In genomic region chr1:97417661-97418060, GRCh38 we compare ENCODE assay signal across 34 cellular contexts.
"Had no signal": no experiment of that assay in that cellular context is flagged by ENCODE, and none has a peak within 500 bp of the region (broad histone marks: within the 10 kb centered on the region; RNA-seq: fewer than 3 reads in every experiment).

No MANE protein-coding gene starts in this region.

- FAIRE-seq: astrocyte, bronchial epithelial cell had no signal

- H3K9me3 ChIP-seq: adrenal gland, ascending aorta, body of pancreas, breast epithelium had no signal

- H3K36me3 ChIP-seq: adrenal gland, ascending aorta, brain microvascular endothelial cell, breast epithelium, cardiac muscle cell had no signal

- H3K27ac ChIP-seq: adrenal gland, ascending aorta, body of pancreas, brain microvascular endothelial cell, breast epithelium, cardiac muscle cell had no signal

- H3K27me3 ChIP-seq: adrenal gland, ascending aorta, body of pancreas, brain microvascular endothelial cell, breast epithelium, cardiac muscle cell had no signal

- DNase-seq: activated effector memory CD4-positive, alpha-beta T cell treated with anti-CD3 and anti-CD28 coated beads, Interleukin-2, amount 50 U/mL, for 16 hours; activated effector memory CD4-positive, alpha-beta T cell treated with Interleukin-2 at 50 U/mL for 16 hours; activated gamma-delta T cell; activated gamma-delta T cell treated with Interleukin-2 at 50 U/mL for 16 hours; activated naive CD4-positive, alpha-beta T cell; activated naive CD4-positive, alpha-beta T cell treated with anti-CD3 and anti-CD28 coated beads for 36 hours; activated naive CD4-positive, alpha-beta T cell treated with anti-CD3 and anti-CD28 coated beads, Interleukin-2, amount 10 ng/mL, durations not matched to agents 7 days and 5 days; activated naive CD4-positive, alpha-beta T cell treated with anti-CD3 and anti-CD28 coated beads, Interleukin-2, amount 50 U/mL, for 16 hours; activated naive CD4-positive, alpha-beta T cell treated with Interleukin-2 at 50 U/mL for 16 hours; activated naive CD8-positive, alpha-beta T cell treated with anti-CD3 and anti-CD28 coated beads for 36 hours; activated naive CD8-positive, alpha-beta T cell treated with anti-CD3 and anti-CD28 coated beads, Interleukin-2, amount 10 ng/mL, durations not matched to agents 7 days and 5 days; activated naive CD8-positive, alpha-beta T cell treated with anti-CD3 and anti-CD28 coated beads, Interleukin-2, amount 50 U/mL, for 24 hours; activated T-cell treated with anti-CD3 and anti-CD28 coated beads, Interleukin-2, amount 50 U/mL, for 1 hour; activated T-cell treated with anti-CD3 and anti-CD28 coated beads, Interleukin-2, amount 50 U/mL, for 24 hours; activated T-cell treated with anti-CD3 and anti-CD28 coated beads, Interleukin-2, amount 50 U/mL, for 4 hours; activated T-cell treated with anti-CD3 and anti-CD28 coated beads, Interleukin-2, amount 50 U/mL, for 48 hours; activated T-cell treated with anti-CD3 and anti-CD28 coated beads, Interleukin-2, amount 50 U/mL, for 72 hours; adrenal gland; amniotic stem cell; amygdala; anterior cingulate cortex; aorta; body of pancreas; brain microvascular endothelial cell; caudate nucleus; central memory CD4-positive, alpha-beta T cell; cerebellar nuclear complex had no signal

- H3K4me1 ChIP-seq: adrenal gland, ascending aorta, body of pancreas, breast epithelium had no signal

- ATAC-seq: activated naive CD4-positive, alpha-beta T cell treated with anti-CD3 and anti-CD28 coated beads, Interleukin-2, amount 50 U/mL, for 72 hours; activated naive CD8-positive, alpha-beta T cell treated with anti-CD3 and anti-CD28 coated beads, Interleukin-2, amount 50 U/mL, for 24 hours; activated T-cell treated with anti-CD3 and anti-CD28 coated beads, Interleukin-2, amount 50 U/mL, for 4 hours; activated T-cell treated with anti-CD3 and anti-CD28 coated beads, Interleukin-2, amount 50 U/mL, for 72 hours; activated T-helper 17 cell treated with anti-CD3 and anti-CD28 coated beads, Interleukin-2, amount 50 U/mL, for 72 hours; body of pancreas had no signal

- H3K4me3 ChIP-seq: adrenal gland, ascending aorta, body of pancreas, breast epithelium, cardiac muscle cell had no signal
